In genomic region chr1:44775078-44775929, GRCh38 we compare ENCODE assay signal across 1 cellular context.
TF ChIP-seq lines count a peak whose summit lies in the region.

Gene RPS8, plus strand, starts transcription at chr1:44775540. Its CDS starts 57 bp downstream, at chr1:44775597.

TF ChIP-seq in HEK293, 187 proteins besides CTCF, POLR2A, EP300 and RAD21 (continued from another document and continues in another):
- TF ChIP-seq ZNF792 (tag by site-specific recombination; IDR thresholded peaks at IDR 0.05): 0 out of 2 replicates have a peak, but pooled peaks have one; percentile 27
- TF ChIP-seq KLF9 (tag by site-specific recombination; IDR thresholded peaks at IDR 0.05; ENCODE audit: low read depth): peak; percentile 88
- no peak for TF ChIP-seq ZSCAN16 (tag by site-specific recombination; IDR thresholded peaks at IDR 0.05)
- peak; percentile 78; the same call in 1 of the 2 replicates for TF ChIP-seq KLF1 (tag by site-specific recombination; IDR thresholded peaks at IDR 0.05)
- 0 out of 2 replicates have a peak, but pooled peaks have one; percentile 8 for TF ChIP-seq PRDM4 (tag by site-specific recombination; IDR thresholded peaks at IDR 0.05)
- peak; percentile 86; the same call in 1 of the 2 replicates for TF ChIP-seq YY1 (tag by site-specific recombination; IDR thresholded peaks at IDR 0.05)
- TF ChIP-seq KLF17 (tag by site-specific recombination; IDR thresholded peaks at IDR 0.05): peak; percentile 94
- TF ChIP-seq ZFHX2 (tag by site-specific recombination; conservative IDR thresholded peaks at IDR 0.05): peak; percentile 36
- peak; percentile 60 for TF ChIP-seq SP2 (tag by site-specific recombination; IDR thresholded peaks at IDR 0.05)
- peak; percentile 85 for TF ChIP-seq KLF10 (tag by site-specific recombination; IDR thresholded peaks at IDR 0.05)
- peak; percentile 89 for TF ChIP-seq ZNF600 (tag by site-specific recombination; IDR thresholded peaks at IDR 0.05)
- no peak for TF ChIP-seq ZNF701 (tag by site-specific recombination; IDR thresholded peaks at IDR 0.05)
- TF ChIP-seq ZNF19 (tag by site-specific recombination; IDR thresholded peaks at IDR 0.05; ENCODE audit: low read depth): no peak
- peak; percentile 78 for TF ChIP-seq ZBTB21 (tag by site-specific recombination; IDR thresholded peaks at IDR 0.05)
- no peak; the same call in 1 of the 2 replicates for TF ChIP-seq ZNF518A (tag by site-specific recombination; conservative IDR thresholded peaks at IDR 0.05; ENCODE audit: low read depth)
- TF ChIP-seq ZNF664 (tag by site-specific recombination; IDR thresholded peaks at IDR 0.05): 0 out of 2 replicates have a peak, but pooled peaks have one; percentile 8
- 0 out of 2 replicates have a peak, but pooled peaks have one; percentile 5 for TF ChIP-seq ZBTB1 (tag by site-specific recombination; IDR thresholded peaks at IDR 0.05)
- no peak for TF ChIP-seq ZNF223 (tag by site-specific recombination; IDR thresholded peaks at IDR 0.05)
- no peak for TF ChIP-seq BCL6B (tag by site-specific recombination; IDR thresholded peaks at IDR 0.05)
- peak; percentile 86; the same call in 1 of the 2 replicates for TF ChIP-seq BCL11A (tag by site-specific recombination; IDR thresholded peaks at IDR 0.05; ENCODE audit: low read depth)
- TF ChIP-seq SCRT1 (tag by site-specific recombination; IDR thresholded peaks at IDR 0.05; ENCODE audit: borderline replicate concordance): no peak
- no peak for TF ChIP-seq ZNF558 (tag by site-specific recombination; IDR thresholded peaks at IDR 0.05)
- peak; percentile 88 for TF ChIP-seq ZXDB (tag by site-specific recombination; IDR thresholded peaks at IDR 0.05)
- TF ChIP-seq SP3 (tag by site-specific recombination; IDR thresholded peaks at IDR 0.05): peak; percentile 91
- no peak for TF ChIP-seq ZNF133 (tag by site-specific recombination; IDR thresholded peaks at IDR 0.05)
- 0 out of 2 replicates have a peak, but pooled peaks have one; percentile 24 for TF ChIP-seq REPIN1 (tag by site-specific recombination; IDR thresholded peaks at IDR 0.05; ENCODE audit: low read depth)
- no peak for TF ChIP-seq ZNF626 (tag by site-specific recombination; IDR thresholded peaks at IDR 0.05)
- TF ChIP-seq ZNF704 (tag by site-specific recombination; IDR thresholded peaks at IDR 0.05): no peak
- no peak for TF ChIP-seq IKZF3 (tag by site-specific recombination; IDR thresholded peaks at IDR 0.05)
- no peak for TF ChIP-seq ZBTB10 (tag by site-specific recombination; IDR thresholded peaks at IDR 0.05)
- peak; percentile 91 for TF ChIP-seq ZNF24 (tag by site-specific recombination; IDR thresholded peaks at IDR 0.05)
- no peak for TF ChIP-seq ZNF239 (tag by site-specific recombination; IDR thresholded peaks at IDR 0.05)
- TF ChIP-seq PBX3 (CRISPR knock-in tag; IDR thresholded peaks at IDR 0.05): 0 out of 2 replicates have a peak, but pooled peaks have one; percentile 30
- TF ChIP-seq PATZ1 (tag by site-specific recombination; IDR thresholded peaks at IDR 0.05): peak; percentile 82
- 0 out of 2 replicates have a peak, but pooled peaks have one; percentile 57 for TF ChIP-seq KLF7 (tag by site-specific recombination; IDR thresholded peaks at IDR 0.05; ENCODE audit: borderline replicate concordance)
- TF ChIP-seq ZNF548 (tag by site-specific recombination; IDR thresholded peaks at IDR 0.05): no peak
- TF ChIP-seq PRDM1 (tag by site-specific recombination; IDR thresholded peaks at IDR 0.05): no peak
- TF ChIP-seq ZNF610 (tag by site-specific recombination; IDR thresholded peaks at IDR 0.05; ENCODE audit: borderline replicate concordance): peak; percentile 41
- peak; percentile 99 for TF ChIP-seq ZBTB7A (tag by site-specific recombination; IDR thresholded peaks at IDR 0.05; ENCODE audit: low read depth)
- no peak for TF ChIP-seq ZNF274 (IDR thresholded peaks at IDR 0.05; ENCODE audit: low read length)
- no peak for TF ChIP-seq ZNF274 (tag by site-specific recombination; IDR thresholded peaks at IDR 0.05; ENCODE audit: borderline replicate concordance)
- peak; percentile 88 for TF ChIP-seq ZEB2 (tag by site-specific recombination; IDR thresholded peaks at IDR 0.05)
- peak; percentile 97; the same call in 1 of the 2 replicates for TF ChIP-seq ZNF2 (tag by site-specific recombination; IDR thresholded peaks at IDR 0.05)
- TF ChIP-seq ZNF521 (tag by site-specific recombination; IDR thresholded peaks at IDR 0.05): no peak
- peak; percentile 92; the same call in 1 of the 2 replicates for TF ChIP-seq ZSCAN30 (tag by site-specific recombination; IDR thresholded peaks at IDR 0.05)
- no peak for TF ChIP-seq ZNF302 (tag by site-specific recombination; IDR thresholded peaks at IDR 0.05; ENCODE audit: low read depth)
- TF ChIP-seq ZNF37A (tag by site-specific recombination; IDR thresholded peaks at IDR 0.05): no peak
- no peak for TF ChIP-seq ZNF785 (tag by site-specific recombination; IDR thresholded peaks at IDR 0.05)
- TF ChIP-seq ZNF501 (tag by site-specific recombination; IDR thresholded peaks at IDR 0.05): peak; percentile 92; the same call in 1 of the 2 replicates
- TF ChIP-seq ZNF837 (tag by site-specific recombination; IDR thresholded peaks at IDR 0.05): no peak
- peak; percentile 88 for TF ChIP-seq ZNF76 (tag by site-specific recombination; IDR thresholded peaks at IDR 0.05; ENCODE audit: borderline replicate concordance, low read depth)
- 0 out of 2 replicates have a peak, but pooled peaks have one; percentile 43 for TF ChIP-seq ZNF843 (tag by site-specific recombination; IDR thresholded peaks at IDR 0.05)
- TF ChIP-seq ZNF394 (tag by site-specific recombination; IDR thresholded peaks at IDR 0.05; ENCODE audit: borderline replicate concordance): peak; percentile 69; the same call in 1 of the 2 replicates
